In genomic region chr1:45870500-45870899, GRCh38 we compare ENCODE assay signal across 16 cellular contexts.
"Had no signal": no experiment of that assay in that cellular context is flagged by ENCODE, and none has a peak within 500 bp of the region (broad histone marks: within the 10 kb centered on the region; RNA-seq: fewer than 3 reads in every experiment).

No MANE protein-coding gene starts in this region.

- ATAC-seq: activated CD4-positive, CD25-positive, alpha-beta regulatory T cell treated with anti-CD3 and anti-CD28 coated beads, Interleukin-2, amount 50 U/mL, for 24 hours; gastroesophageal sphincter; naive thymus-derived CD8-positive, alpha-beta T cell had no signal

- H3K4me1 ChIP-seq: left ventricle myocardium inferior, vagina had no signal

- H3K36me3 ChIP-seq: gastroesophageal sphincter, left ventricle myocardium inferior, tibial nerve, vagina had no signal

- H3K27ac ChIP-seq: gastroesophageal sphincter, left ventricle myocardium inferior, vagina had no signal

- H3K9me3 ChIP-seq: gastroesophageal sphincter, left ventricle myocardium inferior, tibial nerve, vagina had no signal

- H3K4me3 ChIP-seq: gastroesophageal sphincter, left ventricle myocardium inferior, skin epidermis, tibial nerve, vagina had no signal

- H3K27me3 ChIP-seq: gastroesophageal sphincter, tibial nerve, vagina had no signal

- DNase-seq: activated CD4-positive, alpha-beta T cell treated with anti-CD3 and anti-CD28 coated beads, Interleukin-2, amount 50 U/mL, for 1 hour; activated CD8-positive, alpha-beta memory T cell treated with anti-CD3 and anti-CD28 coated beads for 24 hours; activated gamma-delta T cell treated with Interleukin-2 at 50 U/mL for 16 hours; endodermal cell; erythroblast; left ventricle myocardium inferior; naive thymus-derived CD8-positive, alpha-beta T cell; retina; stimulated activated CD4-positive, alpha-beta T cell treated with anti-CD3 and anti-CD28 coated beads, Interleukin-4, amount 100 ng/mL, for 24 hours; stimulated activated naive CD4-positive, alpha-beta T cell had no signal

- FAIRE-seq: islet of Langerhans had no signal
